In genomic region chr1:59007820-59008598, GRCh38 we compare ENCODE assay signal across 8 cellular contexts.
A peak's percentile ranks its signal among the peaks of the same experiment; 100 is the strongest.
DNase-seq lines count a peak whose midpoint lies in the region; ATAC-seq and TF ChIP-seq lines count a peak whose summit lies in the region.

No MANE protein-coding gene starts in this region.

- H2BK15ac ChIP-seq in mesenchymal stem cell (ENCODE audit: low read depth, poor library complexity, severe bottlenecking), result peak overlapping the region; percentile 19

- no peak overlapping the region for H2BK5ac ChIP-seq in mesenchymal stem cell (ENCODE audit: low read depth, low read length, poor library complexity, severe bottlenecking)

- H2BK12ac ChIP-seq in mesenchymal stem cell (ENCODE audit: low read length in 2 of 2), result peak overlapping the region in 1 of 2 experiments; percentile 55

- peak overlapping the region; percentile 71 for H4K8ac ChIP-seq in mesenchymal stem cell (ENCODE audit: low read length)

- H3K79me2 ChIP-seq in SK-N-SH (ENCODE audit: insufficient read depth), result no peaks in the 10 kb centered on the region

- peaks cover 2 to 7% of the 10 kb centered on the region in 2 experiments; a peak in 2 of 4 replicates for H3K4me1 ChIP-seq in SK-N-SH (ENCODE audit: control insufficient read depth in 1 of 2, insufficient read depth in 2 of 2, low read depth in 1 of 2, low read length in 1 of 2)
- H3K4me1 ChIP-seq in mesenchymal stem cell (ENCODE audit: control insufficient read depth, insufficient read depth, low read depth, low read length), result peaks cover 7% of the 10 kb centered on the region

- no peak for TF ChIP-seq RAD21 in SK-N-SH (IDR thresholded peaks at IDR 0.05; ENCODE audit: low read length)

- no peak overlapping the region for H2AK5ac ChIP-seq in mesenchymal stem cell (ENCODE audit: low read length, severe bottlenecking)

- H3K36me3 ChIP-seq in SK-N-SH (replicated peaks in 1 of 2; ENCODE audit: control insufficient read depth in 1 of 2, insufficient read depth in 2 of 2, low read length in 1 of 2), result no peaks in the 10 kb centered on the region
- H3K36me3 ChIP-seq in mesenchymal stem cell (ENCODE audit: control insufficient read depth in 1 of 2, insufficient read depth in 2 of 2, low read depth in 1 of 2, low read length in 2 of 2), result no peaks in the 10 kb centered on the region

- peak in 1 of 2 experiments; percentile 42; a peak in 1 of 4 replicates for TF ChIP-seq EP300 in SK-N-SH (IDR thresholded peaks at IDR 0.05; ENCODE audit: borderline replicate concordance in 1 of 2, low read depth in 1 of 2, low read length in 1 of 2)

- peak; percentile 56 for ATAC-seq in GM21723 (IDR thresholded peaks at IDR 0.05; ENCODE audit: unreplicated experiment)

- DNase-seq in GM10248 (ENCODE audit: extremely low spot score) (peak; percentile 35), SK-N-SH (no peak), mesenchymal stem cell (no peak), NCI-H1930 (lab: John Stamatoyannopoulos, UW) (no peak), COR-L47 (lab: John Stamatoyannopoulos, UW) (no peak), NCI-H146 treated with DMSO at 0.1 percent for 48 hours (lab: John Stamatoyannopoulos, UW; ENCODE audit: unreplicated experiment) (no peak), midbrain (lab: John Stamatoyannopoulos, UW) (no peak)

- H3K23ac ChIP-seq in mesenchymal stem cell (ENCODE audit: low read length in 2 of 2), result no peak overlapping the region

- WGBS in SK-N-SH (ENCODE audit: low lambda C conversion rate), result 67% methylated on average over 8 of the region's 8 CpGs
- WGBS in mesenchymal stem cell, result 62% methylated on average over 8 of the region's 8 CpGs

- no peaks in the 10 kb centered on the region for H3K79me1 ChIP-seq in mesenchymal stem cell (replicated peaks; ENCODE audit: low read length, poor library complexity, severe bottlenecking)

- H3K27ac ChIP-seq in SK-N-SH (ENCODE audit: low read depth in 2 of 2, low read length in 1 of 2) (peak overlapping the region in 1 of 2 experiments; percentile 39; a peak in 2 of 4 replicates), mesenchymal stem cell (ENCODE audit: low read length, poor library complexity, severe bottlenecking) (peak overlapping the region; percentile 66)

- H3K9ac ChIP-seq in SK-N-SH, result no peak overlapping the region
- no peak overlapping the region for H3K9ac ChIP-seq in mesenchymal stem cell (ENCODE audit: low read length)

- peak overlapping the region; percentile 59 for H4K91ac ChIP-seq in mesenchymal stem cell (ENCODE audit: low read length)

- no peak overlapping the region for H3K14ac ChIP-seq in mesenchymal stem cell (ENCODE audit: low read length in 2 of 2)

- POLR2A ChIA-PET in GM10248 (lab: Yijun Ruan, JAX) (no interaction called here), SK-N-SH (lab: Yijun Ruan, JAX) (no interaction called here)

- CTCF ChIA-PET in GM10248 (lab: Yijun Ruan, JAX), result interaction anchor here (0.8 to 1.2 kb wide), 2 partner anchors 10 to 34 kb away, joined by 3 to 5 read pairs; no protein-coding TSS in a partner anchor
- CTCF ChIA-PET in SK-N-SH (lab: Yijun Ruan, JAX), result no interaction called here

- H3K4me3 ChIP-seq in SK-N-SH (ENCODE audit: low read depth in 2 of 2, low read length in 1 of 2) (no peak overlapping the region), mesenchymal stem cell (ENCODE audit: insufficient read depth in 1 of 2, low read depth in 1 of 2, low read length in 2 of 2) (no peak overlapping the region)

- H3F3A ChIP-seq in SK-N-SH (replicated peaks; ENCODE audit: insufficient read depth), result no peaks in the 10 kb centered on the region

- no peak overlapping the region for H2BK120ac ChIP-seq in mesenchymal stem cell (ENCODE audit: low read depth, low read length)

- H2AFZ ChIP-seq in SK-N-SH (ENCODE audit: low read depth), result peak overlapping the region; percentile 70
- no peak overlapping the region for H2AFZ ChIP-seq in mesenchymal stem cell (ENCODE audit: low read depth, low read length)

- H4K20me1 ChIP-seq in SK-N-SH (ENCODE audit: insufficient read depth), result no peaks in the 10 kb centered on the region

- H3K27me3 ChIP-seq in SK-N-SH (ENCODE audit: insufficient read depth) (no peaks in the 10 kb centered on the region), mesenchymal stem cell (ENCODE audit: control insufficient read depth in 1 of 2, insufficient read depth in 1 of 2, low read length in 2 of 2) (no peaks in the 10 kb centered on the region)

- H3K4me2 ChIP-seq in SK-N-SH, result no peak overlapping the region
- H3K4me2 ChIP-seq in mesenchymal stem cell (ENCODE audit: low read length, poor library complexity, severe bottlenecking), result no peak overlapping the region

- H3K9me2 ChIP-seq in SK-N-SH, result no peaks in the 10 kb centered on the region

- no peaks in the 10 kb centered on the region for H3K9me3 ChIP-seq in SK-N-SH
- H3K9me3 ChIP-seq in mesenchymal stem cell (ENCODE audit: control insufficient read depth, low read length), result no peaks in the 10 kb centered on the region

- H3K4ac ChIP-seq in mesenchymal stem cell (ENCODE audit: low read depth in 1 of 2, low read length in 2 of 2), result no peak overlapping the region

- peak overlapping the region in 1 of 2 experiments; percentile 6 for H3K18ac ChIP-seq in mesenchymal stem cell (ENCODE audit: low read depth in 1 of 2, low read length in 2 of 2)

- TF ChIP-seq CTCF in GM10248 (IDR thresholded peaks at IDR 0.05; ENCODE audit: control extremely low read depth, extremely low read depth, low read depth, missing control alignments) (no peak), SK-N-SH (IDR thresholded peaks at IDR 0.05) (no peak)

TF ChIP-seq in SK-N-SH, 30 proteins besides CTCF, POLR2A, EP300 and RAD21:
- peak; percentile 58; the same call in 1 of the 2 replicates for TF ChIP-seq FOSL2 (IDR thresholded peaks at IDR 0.05; ENCODE audit: borderline replicate concordance, low read depth)
- peak; percentile 73; the same call in 1 of the 2 replicates for TF ChIP-seq YY1 (IDR thresholded peaks at IDR 0.05; ENCODE audit: low read depth)
- TF ChIP-seq JUND (IDR thresholded peaks at IDR 0.05), result peak; percentile 24; the same call in 1 of the 2 replicates
- no peak for TF ChIP-seq GABPA (IDR thresholded peaks at IDR 0.05; ENCODE audit: low read depth)
- TF ChIP-seq, protein P1, sequence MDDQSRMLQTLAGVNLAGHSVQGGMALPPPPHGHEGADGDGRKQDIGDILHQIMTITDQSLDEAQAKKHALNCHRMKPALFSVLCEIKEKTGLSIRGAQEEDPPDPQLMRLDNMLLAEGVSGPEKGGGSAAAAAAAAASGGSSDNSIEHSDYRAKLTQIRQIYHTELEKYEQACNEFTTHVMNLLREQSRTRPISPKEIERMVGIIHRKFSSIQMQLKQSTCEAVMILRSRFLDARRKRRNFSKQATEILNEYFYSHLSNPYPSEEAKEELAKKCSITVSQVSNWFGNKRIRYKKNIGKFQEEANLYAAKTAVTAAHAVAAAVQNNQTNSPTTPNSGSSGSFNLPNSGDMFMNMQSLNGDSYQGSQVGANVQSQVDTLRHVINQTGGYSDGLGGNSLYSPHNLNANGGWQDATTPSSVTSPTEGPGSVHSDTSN (IDR thresholded peaks at IDR 0.05), result peak; percentile 73
- no peak for TF ChIP-seq MXI1 (IDR thresholded peaks at IDR 0.05; ENCODE audit: low read depth, low read length)
- TF ChIP-seq, protein P2, sequence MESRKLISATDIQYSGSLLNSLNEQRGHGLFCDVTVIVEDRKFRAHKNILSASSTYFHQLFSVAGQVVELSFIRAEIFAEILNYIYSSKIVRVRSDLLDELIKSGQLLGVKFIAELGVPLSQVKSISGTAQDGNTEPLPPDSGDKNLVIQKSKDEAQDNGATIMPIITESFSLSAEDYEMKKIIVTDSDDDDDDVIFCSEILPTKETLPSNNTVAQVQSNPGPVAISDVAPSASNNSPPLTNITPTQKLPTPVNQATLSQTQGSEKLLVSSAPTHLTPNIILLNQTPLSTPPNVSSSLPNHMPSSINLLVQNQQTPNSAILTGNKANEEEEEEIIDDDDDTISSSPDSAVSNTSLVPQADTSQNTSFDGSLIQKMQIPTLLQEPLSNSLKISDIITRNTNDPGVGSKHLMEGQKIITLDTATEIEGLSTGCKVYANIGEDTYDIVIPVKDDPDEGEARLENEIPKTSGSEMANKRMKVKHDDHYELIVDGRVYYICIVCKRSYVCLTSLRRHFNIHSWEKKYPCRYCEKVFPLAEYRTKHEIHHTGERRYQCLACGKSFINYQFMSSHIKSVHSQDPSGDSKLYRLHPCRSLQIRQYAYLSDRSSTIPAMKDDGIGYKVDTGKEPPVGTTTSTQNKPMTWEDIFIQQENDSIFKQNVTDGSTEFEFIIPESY (IDR thresholded peaks at IDR 0.05; ENCODE audit: borderline replicate concordance, low read depth), result no peak
- TF ChIP-seq RCOR1 (IDR thresholded peaks at IDR 0.05; ENCODE audit: low read length), result no peak
- TF ChIP-seq MAX (IDR thresholded peaks at IDR 0.05; ENCODE audit: low read depth), result no peak
- TF ChIP-seq RFX5 (IDR thresholded peaks at IDR 0.05; ENCODE audit: low read length), result no peak
- peak; percentile 67 for TF ChIP-seq TCF12 (IDR thresholded peaks at IDR 0.05)
